ENCODE assay signal across 11 cellular contexts in the genomic region with DNA sequence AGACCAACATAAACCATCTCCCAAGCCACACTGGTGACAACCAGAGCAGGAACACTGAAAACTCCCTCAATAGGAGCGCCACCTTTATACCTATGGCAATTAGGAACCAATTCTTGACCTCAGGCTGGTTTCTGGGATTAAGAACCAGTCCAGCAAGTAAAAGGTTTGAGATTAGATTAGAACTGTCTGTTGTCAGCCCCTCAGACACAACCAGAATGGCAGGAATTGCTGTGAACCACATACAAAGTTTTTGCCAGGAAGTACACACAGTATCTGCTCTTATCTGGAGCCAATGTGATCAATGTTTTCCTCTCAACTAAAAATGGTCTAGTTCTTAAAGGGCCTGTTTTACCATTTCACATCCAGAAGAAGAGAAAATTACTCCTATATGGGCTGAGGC. TPM values are rescaled to one million over a fixed set of nuclear protein-coding genes. Genes with fewer than 3 reads are reported as not detected.
DNase-seq lines count a peak whose midpoint lies in the region; TF ChIP-seq lines count a peak whose summit lies in the region.
"Had no signal": no experiment of that assay in that cellular context is flagged by ENCODE, and none has a peak within 500 bp of the region (broad histone marks: within the 10 kb centered on the region; RNA-seq: fewer than 3 reads in every experiment).

No MANE protein-coding gene starts in this region.

- intact Hi-C loops in thyroid gland (cut with DNase I) = no loop called here
- intact Hi-C loops in activated CD4-positive, alpha-beta memory T cell treated with anti-CD3 and anti-CD28 coated beads for 36 hours (cut with micrococcal nuclease) = no loop called here

- peaks cover 49% of the 10 kb centered on the region for H3K4me1 ChIP-seq in SJSA1 (replicated peaks)
- H3K4me1 ChIP-seq in esophagus (ENCODE audit: control insufficient read depth in 2 of 2, insufficient read depth in 2 of 2, low read length in 1 of 2) = peaks cover 0 to 3% of the 10 kb centered on the region in 2 donors
- H3K4me1 ChIP-seq in thyroid gland = peaks cover 68% of the 10 kb centered on the region in 2 donors
- H3K4me1 ChIP-seq in MM.1S (ENCODE audit: low read length) = no peaks in the 10 kb centered on the region

- H3K27ac ChIP-seq in SJSA1 (0 out of 2 replicates have a peak overlapping the region, but pooled peaks have one; percentile 25), esophagus (ENCODE audit: low read depth in 2 of 2, low read length in 1 of 2) (peak overlapping the region; percentile 77 to 88), thyroid gland (peak overlapping the region; percentile 85 to 95 (median 89)), MM.1S (ENCODE audit: low read length) (no peak overlapping the region)

- H3K4me1 Mint-ChIP-seq in nephron = peaks cover 87% of the 10 kb centered on the region
- no peaks in the 10 kb centered on the region for H3K4me1 Mint-ChIP-seq in activated CD4-positive, alpha-beta memory T cell treated with anti-CD3 and anti-CD28 coated beads for 36 hours (ENCODE audit: low read depth)

- peak overlapping the region in 1 of 3 experiments; percentile 64 for H3K4me3 Mint-ChIP-seq in nephron
- H3K4me3 Mint-ChIP-seq in activated CD4-positive, alpha-beta memory T cell treated with anti-CD3 and anti-CD28 coated beads for 36 hours = no peak overlapping the region
- H3K4me3 Mint-ChIP-seq: naive thymus-derived CD8-positive, alpha-beta T cell had no signal

- no peak overlapping the region for H3K4me3 ChIP-seq in SJSA1
- peak overlapping the region in 1 of 2 donors; percentile 14 for H3K4me3 ChIP-seq in esophagus (ENCODE audit: low read depth in 1 of 2, low read length in 2 of 2)
- H3K4me3 ChIP-seq in thyroid gland (replicated peaks in 1 of 3) = no peak overlapping the region
- no peak overlapping the region for H3K4me3 ChIP-seq in MM.1S (ENCODE audit: low read length)

- DNase-seq in SJSA1 (ENCODE audit: low read depth in 1 of 2, low spot score in 2 of 2) = no peak
- DNase-seq in thyroid gland = no peak
- no peak for DNase-seq in GM10266 (ENCODE audit: extremely low spot score)
- no peak for DNase-seq in MM.1S
- no peak for DNase-seq in activated CD4-positive, alpha-beta memory T cell treated with anti-CD3 and anti-CD28 coated beads for 36 hours
- DNase-seq: activated CD4-positive, alpha-beta T cell treated with anti-CD3 and anti-CD28 coated beads, Interleukin-2, amount 50 U/mL, for 1 hour; naive thymus-derived CD8-positive, alpha-beta T cell; NCI-H1092 treated with DMSO at 0.1 percent for 48 hours; stimulated activated CD8-positive, alpha-beta memory T cell treated with anti-CD3 and anti-CD28 coated beads, Interleukin-4, amount 100 ng/mL, for 48 hours had no signal

- H3K9me3 ChIP-seq in SJSA1 (replicated peaks) (no peaks in the 10 kb centered on the region), esophagus (ENCODE audit: control insufficient read depth in 2 of 2, insufficient read depth in 1 of 2, low read depth in 1 of 2, low read length in 1 of 2) (no peaks in the 10 kb centered on the region), thyroid gland (no peaks in the 10 kb centered on the region), MM.1S (replicated peaks; ENCODE audit: insufficient read depth, low read length) (no peaks in the 10 kb centered on the region)

- H3K27me3 Mint-ChIP-seq in nephron (ENCODE audit: low read depth) = no peaks in the 10 kb centered on the region
- peaks cover 5% of the 10 kb centered on the region for H3K27me3 Mint-ChIP-seq in activated CD4-positive, alpha-beta memory T cell treated with anti-CD3 and anti-CD28 coated beads for 36 hours

- no peak overlapping the region for H3K4me2 ChIP-seq in MM.1S (ENCODE audit: low read depth, low read length)

- 65 to 70% methylated on average over 1 of the region's 1 CpG for WGBS in esophagus, 2 donors
- WGBS in thyroid gland, 2 donors = 100% methylated on average over 1 of the region's 1 CpG

- peak overlapping the region; percentile 89 to 94 (median 92) for H3K27ac Mint-ChIP-seq in nephron
- no peak overlapping the region for H3K27ac Mint-ChIP-seq in activated CD4-positive, alpha-beta memory T cell treated with anti-CD3 and anti-CD28 coated beads for 36 hours
- H3K27ac Mint-ChIP-seq: naive thymus-derived CD8-positive, alpha-beta T cell had no signal

- no peaks in the 10 kb centered on the region for H3K9me2 ChIP-seq in MM.1S (replicated peaks; ENCODE audit: insufficient read depth, low read length)

- TF ChIP-seq POLR2A in thyroid gland (IDR thresholded peaks at IDR 0.05) = no peak

- H3K36me3 ChIP-seq in SJSA1 = no peaks in the 10 kb centered on the region
- H3K36me3 ChIP-seq in esophagus (ENCODE audit: control insufficient read depth in 2 of 2, insufficient read depth in 2 of 2, low read length in 1 of 2) = no peaks in the 10 kb centered on the region
- H3K36me3 ChIP-seq in thyroid gland = no peaks in the 10 kb centered on the region
- H3K36me3 ChIP-seq in MM.1S (replicated peaks; ENCODE audit: insufficient read depth, low read length) = no peaks in the 10 kb centered on the region

- TF ChIP-seq CTCF in nephron (IDR thresholded peaks at IDR 0.05; ENCODE audit: unreplicated experiment in 3 of 3) (no peak), thyroid gland (IDR thresholded peaks at IDR 0.05) (no peak), GM10266 (IDR thresholded peaks at IDR 0.05; ENCODE audit: control insufficient read depth, insufficient read depth, low read depth, missing control alignments) (no peak), MM.1S (IDR thresholded peaks at IDR 0.05; ENCODE audit: low read length) (no peak)

- H2AFZ ChIP-seq in MM.1S (ENCODE audit: low read length) = no peak overlapping the region

- no peaks in the 10 kb centered on the region for H3K36me3 Mint-ChIP-seq in nephron (ENCODE audit: low read depth)
- no peaks in the 10 kb centered on the region for H3K36me3 Mint-ChIP-seq in activated CD4-positive, alpha-beta memory T cell treated with anti-CD3 and anti-CD28 coated beads for 36 hours
- H3K36me3 Mint-ChIP-seq: naive thymus-derived CD8-positive, alpha-beta T cell had no signal

- H3K27me3 ChIP-seq in SJSA1 (replicated peaks) (no peaks in the 10 kb centered on the region), esophagus (ENCODE audit: control insufficient read depth in 1 of 2, insufficient read depth in 2 of 2, low read length in 2 of 2) (no peaks in the 10 kb centered on the region), thyroid gland (no peaks in the 10 kb centered on the region), MM.1S (replicated peaks; ENCODE audit: insufficient read depth, low read length) (no peaks in the 10 kb centered on the region)

- H3K9ac ChIP-seq in MM.1S (ENCODE audit: low read length) = no peak overlapping the region

- CTCF ChIA-PET in activated CD4-positive, alpha-beta memory T cell treated with anti-CD3 and anti-CD28 coated beads for 36 hours (lab: Charles Lee) = no interaction called here

- H3K9me3 Mint-ChIP-seq in nephron = no peaks in the 10 kb centered on the region
- no peaks in the 10 kb centered on the region for H3K9me3 Mint-ChIP-seq in activated CD4-positive, alpha-beta memory T cell treated with anti-CD3 and anti-CD28 coated beads for 36 hours
- H3K9me3 Mint-ChIP-seq: naive thymus-derived CD8-positive, alpha-beta T cell had no signal

- no peaks in the 10 kb centered on the region for H4K20me1 ChIP-seq in MM.1S (ENCODE audit: insufficient read depth, low read length)

- POLR2A ChIA-PET in activated CD4-positive, alpha-beta memory T cell treated with anti-CD3 and anti-CD28 coated beads for 36 hours (lab: Charles Lee) = no interaction called here

- H3K79me2 ChIP-seq in MM.1S (ENCODE audit: low read length) = no peaks in the 10 kb centered on the region

- no peaks in the 10 kb centered on the region for H3F3A ChIP-seq in MM.1S (ENCODE audit: insufficient read depth, low read length)

RNA-seq across cellular contexts. Expression of a gene that starts 55.2 kb away (rescaled TPM):
- total RNA-seq in SJSA1 (2014; rRNA removed; shearing (Covaris generic)) = 92.3 and 144 TPM in 2 replicates
- polyA plus RNA-seq in esophagus = 10 to 100 TPM; 22.6 to 31.1 TPM
- 100 to 1,000 TPM; 103 to 139 (median 108) TPM for total RNA-seq in thyroid gland
- total RNA-seq in activated CD4-positive, alpha-beta memory T cell treated with anti-CD3 and anti-CD28 coated beads for 36 hours = 1 to 10 TPM; 4.3 to 4.6 TPM

Comparison
In these comparisons a context has a peak if more than half of its experiments do, and no peak if none do; other contexts are left out.
1. RNA of a gene that starts 55.2 kb away (total RNA-seq): 92.3 to 144 TPM in SJSA1 and 103 to 139 TPM in thyroid gland; 4.3 to 4.6 TPM in activated CD4-positive, alpha-beta memory T cell treated with anti-CD3 and anti-CD28 coated beads for 36 hours; every median in the first group is over 10 times any median in the second.